In the genomic region with DNA sequence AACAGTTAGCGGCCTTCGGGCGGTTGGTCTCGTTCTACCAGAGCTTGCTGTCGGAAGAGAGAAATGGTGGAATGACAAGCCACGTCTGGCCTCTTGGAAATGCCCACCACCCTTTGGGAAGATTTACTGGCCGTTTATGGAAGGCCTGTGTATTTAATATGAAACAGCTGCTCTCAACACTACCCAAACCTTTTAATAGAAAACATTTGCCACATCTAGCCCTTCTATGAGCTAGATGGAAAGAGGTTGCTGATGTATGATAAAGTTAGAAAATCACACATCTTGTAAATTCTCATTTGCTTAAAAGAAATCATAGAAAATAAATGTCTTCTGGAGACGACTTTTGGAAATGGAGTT, we compare ENCODE assay signal across 13 cellular contexts. TPM values are rescaled to one million over a fixed set of nuclear protein-coding genes. Genes with fewer than 3 reads are reported as not detected.
DNase-seq lines count a peak whose midpoint lies in the region; ATAC-seq, FAIRE-seq and TF ChIP-seq lines count a peak whose summit lies in the region.
"Had no signal": no experiment of that assay in that cellular context is flagged by ENCODE, and none has a peak within 500 bp of the region (broad histone marks: within the 10 kb centered on the region; RNA-seq: fewer than 3 reads in every experiment).

No MANE protein-coding gene starts in this region.

- peak overlapping the region; percentile 30 for H3K4me3 Mint-ChIP-seq in activated naive CD4-positive, alpha-beta T cell treated with anti-CD3 and anti-CD28 coated beads for 36 hours

- intact Hi-C loops in activated naive CD4-positive, alpha-beta T cell treated with anti-CD3 and anti-CD28 coated beads for 36 hours (cut with micrococcal nuclease) = no loop called here

- H3K27me3 ChIP-seq in bronchial epithelial cell (ENCODE audit: control insufficient read depth, insufficient read depth, low read length) (no peaks in the 10 kb centered on the region), mesenchymal stem cell (ENCODE audit: control insufficient read depth in 1 of 2, insufficient read depth in 1 of 2, low read length in 2 of 2) (peaks cover 0 to 2% of the 10 kb centered on the region in 2 experiments), thoracic aorta (replicated peaks; ENCODE audit: insufficient read depth) (no peaks in the 10 kb centered on the region)
- H3K27me3 ChIP-seq: cardiac muscle cell had no signal

- H2BK5ac ChIP-seq in mesenchymal stem cell (ENCODE audit: low read depth, low read length, poor library complexity, severe bottlenecking) = no peak overlapping the region

- no peak overlapping the region for H2BK12ac ChIP-seq in mesenchymal stem cell (ENCODE audit: low read length in 2 of 2)

- no peak overlapping the region for H2AK5ac ChIP-seq in mesenchymal stem cell (ENCODE audit: low read length, severe bottlenecking)

- no peaks in the 10 kb centered on the region for H3K79me1 ChIP-seq in mesenchymal stem cell (replicated peaks; ENCODE audit: low read length, poor library complexity, severe bottlenecking)

- peak overlapping the region; percentile 31 for H3K27ac Mint-ChIP-seq in activated naive CD4-positive, alpha-beta T cell treated with anti-CD3 and anti-CD28 coated beads for 36 hours

- H3K4me2 ChIP-seq in mesenchymal stem cell (ENCODE audit: low read length, poor library complexity, severe bottlenecking) = no peak overlapping the region
- H3K4me2 ChIP-seq: KMS-11 had no signal

- no peak overlapping the region for H3K23ac ChIP-seq in mesenchymal stem cell (ENCODE audit: low read length in 2 of 2)

- no peak overlapping the region for H4K8ac ChIP-seq in mesenchymal stem cell (ENCODE audit: low read length)

- 91% methylated on average over 7 of the region's 8 CpGs for WGBS in mesenchymal stem cell

- H3K27me3 Mint-ChIP-seq in activated naive CD4-positive, alpha-beta T cell treated with anti-CD3 and anti-CD28 coated beads for 36 hours (ENCODE audit: low read depth) = peaks cover 25% of the 10 kb centered on the region

- ATAC-seq in thoracic aorta (ENCODE audit: insufficient number of reproducible peaks, low FRiP score, low read depth) (no peak), GM18520 (IDR thresholded peaks at IDR 0.05; ENCODE audit: unreplicated experiment) (no peak)

- FAIRE-seq in bronchial epithelial cell (lab: Jason Lieb, UNC) = no peak

- peaks cover 19% of the 10 kb centered on the region for H3K36me3 Mint-ChIP-seq in activated naive CD4-positive, alpha-beta T cell treated with anti-CD3 and anti-CD28 coated beads for 36 hours (ENCODE audit: low read depth)

- no peak for DNase-seq in activated naive CD4-positive, alpha-beta T cell treated with anti-CD3 and anti-CD28 coated beads for 36 hours
- DNase-seq in activated naive CD4-positive, alpha-beta T cell (lab: John Stamatoyannopoulos, UW) = no peak
- DNase-seq in bronchial epithelial cell (ENCODE audit: low read depth) (no peak), mesenchymal stem cell (no peak), thoracic aorta (ENCODE audit: low spot score) (no peak), HPDE6-E6E7 (ENCODE audit: extremely low spot score) (no peak)
- DNase-seq in stimulated activated CD4-positive, alpha-beta T cell treated with anti-CD3 and anti-CD28 coated beads, Interleukin-2, amount 100 ng/mL, for 24 hours = no peak
- DNase-seq: DMS153, esophagus squamous epithelium, NCI-H2107 had no signal

- H3K18ac ChIP-seq in mesenchymal stem cell (ENCODE audit: low read depth in 1 of 2, low read length in 2 of 2) = no peak overlapping the region

- H3K9me3 ChIP-seq in mesenchymal stem cell (ENCODE audit: control insufficient read depth, low read length) (no peaks in the 10 kb centered on the region), thoracic aorta (no peaks in the 10 kb centered on the region)
- H3K9me3 ChIP-seq: esophagus squamous epithelium had no signal

- H3K4me3 ChIP-seq in bronchial epithelial cell (ENCODE audit: low read depth, low read length) (peak overlapping the region; percentile 30), mesenchymal stem cell (ENCODE audit: insufficient read depth in 1 of 2, low read depth in 1 of 2, low read length in 2 of 2) (no peak overlapping the region), thoracic aorta (peak overlapping the region; percentile 53)
- H3K4me3 ChIP-seq: cardiac muscle cell had no signal

- H3K36me3 ChIP-seq in bronchial epithelial cell (ENCODE audit: control insufficient read depth, insufficient read depth, low read length) (no peaks in the 10 kb centered on the region), mesenchymal stem cell (ENCODE audit: control insufficient read depth in 1 of 2, insufficient read depth in 2 of 2, low read depth in 1 of 2, low read length in 2 of 2) (peaks cover 8% of the 10 kb centered on the region in 2 experiments), thoracic aorta (peaks cover 5% of the 10 kb centered on the region)

- TF ChIP-seq CTCF in bronchial epithelial cell (IDR thresholded peaks at IDR 0.05; ENCODE audit: insufficient read depth, low read length, severe bottlenecking) (no peak), thoracic aorta (IDR thresholded peaks at IDR 0.05) (no peak)

- H3K14ac ChIP-seq in mesenchymal stem cell (ENCODE audit: low read length in 2 of 2) = no peak overlapping the region

- no peak overlapping the region for H3K4ac ChIP-seq in mesenchymal stem cell (ENCODE audit: low read depth in 1 of 2, low read length in 2 of 2)

- no peak overlapping the region for H2BK120ac ChIP-seq in mesenchymal stem cell (ENCODE audit: low read depth, low read length)

- H2BK15ac ChIP-seq in mesenchymal stem cell (ENCODE audit: low read depth, poor library complexity, severe bottlenecking) = no peak overlapping the region

- H4K91ac ChIP-seq in mesenchymal stem cell (ENCODE audit: low read length) = no peak overlapping the region

- peaks cover 4% of the 10 kb centered on the region for H3K4me1 ChIP-seq in mesenchymal stem cell (ENCODE audit: control insufficient read depth, insufficient read depth, low read depth, low read length)
- no peaks in the 10 kb centered on the region for H3K4me1 ChIP-seq in thoracic aorta (ENCODE audit: control insufficient read depth in 1 of 2, low read depth in 2 of 2)

- no peaks in the 10 kb centered on the region for H3K9me3 Mint-ChIP-seq in activated naive CD4-positive, alpha-beta T cell treated with anti-CD3 and anti-CD28 coated beads for 36 hours

- CTCF ChIA-PET in activated naive CD4-positive, alpha-beta T cell treated with anti-CD3 and anti-CD28 coated beads for 36 hours (lab: Charles Lee) = no interaction called here

- no peak overlapping the region for H3K27ac ChIP-seq in mesenchymal stem cell (ENCODE audit: low read length, poor library complexity, severe bottlenecking)
- H3K27ac ChIP-seq in thoracic aorta = no peak overlapping the region
- H3K27ac ChIP-seq: cardiac muscle cell, KMS-11 had no signal

- H2AFZ ChIP-seq in mesenchymal stem cell (ENCODE audit: low read depth, low read length) = no peak overlapping the region

- H3K9ac ChIP-seq in mesenchymal stem cell (ENCODE audit: low read length) = peak overlapping the region; percentile 59
- H3K9ac ChIP-seq: KMS-11 had no signal

- peaks cover 2% of the 10 kb centered on the region for H3K4me1 Mint-ChIP-seq in activated naive CD4-positive, alpha-beta T cell treated with anti-CD3 and anti-CD28 coated beads for 36 hours (ENCODE audit: low read depth)

RNA-seq across cellular contexts. Expression of a gene that starts 24.6 kb away (rescaled TPM):
- 10 to 100 TPM; 15.2 to 17.0 TPM for total RNA-seq in activated naive CD4-positive, alpha-beta T cell treated with anti-CD3 and anti-CD28 coated beads for 36 hours
- total RNA-seq in bronchial epithelial cell (16.3 and 29.4 TPM in 2 replicates), thoracic aorta (10 to 100 TPM; 34.0 to 54.7 TPM)
- 15.3 TPM for polyA plus RNA-seq in mesenchymal stem cell (2013, experiment 1 of 2)
- polyA plus RNA-seq in mesenchymal stem cell (2013, experiment 2 of 2) = 15.5 TPM

RNA-seq across cellular contexts. Expression of a gene that starts 40.1 kb away (rescaled TPM):
- under 1 TPM; 0.38 to 0.54 TPM for total RNA-seq in activated naive CD4-positive, alpha-beta T cell treated with anti-CD3 and anti-CD28 coated beads for 36 hours
- total RNA-seq in bronchial epithelial cell = 13.4 and 57.0 TPM in 2 replicates
- 80.5 TPM for polyA plus RNA-seq in mesenchymal stem cell (2013, experiment 1 of 2)
- polyA plus RNA-seq in mesenchymal stem cell (2013, experiment 2 of 2) = 79.7 TPM
- total RNA-seq in thoracic aorta = 100 to 1,000 TPM; 139 to 185 TPM

Comparison
In these comparisons a context has a peak if more than half of its experiments do, and no peak if none do; other contexts are left out.
1. H3K4me3 ChIP-seq: peak in bronchial epithelial cell (single experiment) and thoracic aorta (single experiment); none in mesenchymal stem cell (0 of 2).